Comparison of ENCODE assay signal across 1 cellular context in the genomic region with DNA sequence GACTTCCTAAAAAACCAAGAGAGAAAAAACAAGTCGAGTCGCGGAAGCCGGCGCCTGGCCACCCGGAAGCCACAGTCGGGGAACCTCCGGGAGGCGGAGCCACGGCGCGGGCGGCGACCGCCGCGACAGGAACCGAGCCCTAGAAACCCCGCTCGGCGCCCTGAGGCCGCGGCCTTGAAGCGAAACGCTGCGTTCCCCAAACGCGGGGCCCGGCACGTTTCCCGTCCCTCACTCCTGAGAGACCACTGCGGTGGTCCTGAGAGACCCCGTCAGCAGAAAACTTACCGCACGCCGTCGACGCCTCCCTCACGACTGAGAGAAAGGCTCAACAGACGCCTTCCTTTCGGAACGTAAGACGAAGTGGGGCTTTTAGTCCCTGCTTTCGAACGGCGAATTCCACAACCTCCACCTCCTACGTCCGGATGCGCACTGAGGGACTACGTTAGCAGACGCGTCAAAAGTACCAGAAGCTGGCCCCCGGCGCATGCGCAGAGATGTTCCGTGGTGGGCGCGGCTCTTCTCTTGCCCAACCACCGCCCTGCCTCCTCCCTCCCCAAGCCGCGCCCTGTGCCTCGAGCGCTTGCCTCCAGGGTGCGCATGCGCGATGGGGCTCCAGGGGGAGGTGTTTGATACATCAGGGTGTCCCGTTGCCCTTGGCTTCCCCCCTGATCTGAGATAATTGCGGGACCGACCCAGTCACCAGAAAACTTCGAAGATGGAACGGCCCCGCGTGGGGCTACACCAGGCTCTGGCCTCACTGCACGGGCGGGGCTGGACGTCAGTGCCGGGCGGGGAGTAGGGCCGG.
TF ChIP-seq lines count a peak whose summit lies in the region.

RSRP1 (minus strand) TSS at position 431 of the 805 bp plus-strand sequence. CDS start 491 bp downstream, outside the sequence.

TF ChIP-seq in K562, 482 proteins besides CTCF, POLR2A, EP300 and RAD21 (continued from another document and continues in another):
- TF ChIP-seq SIN3A (IDR thresholded peaks at IDR 0.05; ENCODE audit: borderline replicate concordance in 2 of 2, control insufficient read depth in 1 of 2, low read depth in 2 of 2, low read length in 2 of 2) (peak; percentile 94 to 98), ZNF3 (CRISPR knock-in tag; IDR thresholded peaks at IDR 0.05) (no peak), HBP1 (CRISPR knock-in tag; IDR thresholded peaks at IDR 0.05) (peak; percentile 84; the same call in 1 of the 2 replicates), MEF2D (tag; conservative IDR thresholded peaks at IDR 0.05; ENCODE audit: low read depth) (no peak), ZBED1 (IDR thresholded peaks at IDR 0.05) (peak; percentile 85), LEF1 (IDR thresholded peaks at IDR 0.05) (no peak; the same call in none of the 2 replicates), HMG20A (CRISPR knock-in tag; conservative IDR thresholded peaks at IDR 0.05) (peak; percentile 33; the same call in 1 of the 2 replicates), SMC3 (conservative IDR thresholded peaks at IDR 0.05; ENCODE audit: insufficient read depth, low read depth, low read length) (no peak), ARID2 (IDR thresholded peaks at IDR 0.05) (0 out of 2 replicates have a peak, but pooled peaks have one; percentile 12), PTRF (tag; IDR thresholded peaks at IDR 0.05) (no peak), NFRKB (IDR thresholded peaks at IDR 0.05; ENCODE audit: low read depth) (peak; percentile 76; the same call in 1 of the 2 replicates), SMARCC2 (IDR thresholded peaks at IDR 0.05; ENCODE audit: low read depth) (no peak), MED1 (CRISPR knock-in tag; IDR thresholded peaks at IDR 0.05; ENCODE audit: borderline replicate concordance) (no peak), ZNF274 (IDR thresholded peaks at IDR 0.05; ENCODE audit: borderline replicate concordance, low read depth, low read length) (no peak), TAF1 (IDR thresholded peaks at IDR 0.05; ENCODE audit: control insufficient read depth, extremely low read depth, insufficient read depth, low read length, severe bottlenecking) (peak; percentile 97), PHF21A (IDR thresholded peaks at IDR 0.05; ENCODE audit: borderline replicate concordance, low read depth) (peak; percentile 58; the same call in 1 of the 2 replicates), RNF219 (CRISPR knock-in tag; IDR thresholded peaks at IDR 0.05) (no peak), MCM7 (IDR thresholded peaks at IDR 0.05) (no peak), SAP30 (IDR thresholded peaks at IDR 0.05; ENCODE audit: borderline replicate concordance, insufficient read depth, low read depth, low read length, poor library complexity, severe bottlenecking) (peak; percentile 90), ZBTB26 (CRISPR knock-in tag; IDR thresholded peaks at IDR 0.05) (peak; percentile 85; the same call in 1 of the 2 replicates), CGGBP1 (CRISPR knock-in tag; IDR thresholded peaks at IDR 0.05) (peak; percentile 95), ZNF253 (CRISPR knock-in tag; conservative IDR thresholded peaks at IDR 0.05) (no peak), NONO (IDR thresholded peaks at IDR 0.05; ENCODE audit: low read depth in 2 of 2, low read length in 1 of 2) (peak; percentile 90 to 94), TCF7L2 (IDR thresholded peaks at IDR 0.05; ENCODE audit: low read depth, low read length) (no peak), JUND (IDR thresholded peaks at IDR 0.05; ENCODE audit: borderline replicate concordance, low read depth, low read length) (peak; percentile 37), JUND (tag; IDR thresholded peaks at IDR 0.05; ENCODE audit: borderline replicate concordance, low read depth, low read length) (no peak; the same call in 2 of the 3 replicates), ZC3H4 (CRISPR knock-in tag; IDR thresholded peaks at IDR 0.05; ENCODE audit: borderline replicate concordance) (no peak), SMARCE1 (IDR thresholded peaks at IDR 0.05) (peak; percentile 52; the same call in 1 of the 2 replicates), PTBP1 (IDR thresholded peaks at IDR 0.05; ENCODE audit: low read depth, low read length) (0 out of 2 replicates have a peak, but pooled peaks have one; percentile 22), ATF7 (IDR thresholded peaks at IDR 0.05) (peak; percentile 86), ETS2 (tag; IDR thresholded peaks at IDR 0.05; ENCODE audit: borderline replicate concordance, poor library complexity, severe bottlenecking) (no peak)
- TF ChIP-seq, protein P1, sequence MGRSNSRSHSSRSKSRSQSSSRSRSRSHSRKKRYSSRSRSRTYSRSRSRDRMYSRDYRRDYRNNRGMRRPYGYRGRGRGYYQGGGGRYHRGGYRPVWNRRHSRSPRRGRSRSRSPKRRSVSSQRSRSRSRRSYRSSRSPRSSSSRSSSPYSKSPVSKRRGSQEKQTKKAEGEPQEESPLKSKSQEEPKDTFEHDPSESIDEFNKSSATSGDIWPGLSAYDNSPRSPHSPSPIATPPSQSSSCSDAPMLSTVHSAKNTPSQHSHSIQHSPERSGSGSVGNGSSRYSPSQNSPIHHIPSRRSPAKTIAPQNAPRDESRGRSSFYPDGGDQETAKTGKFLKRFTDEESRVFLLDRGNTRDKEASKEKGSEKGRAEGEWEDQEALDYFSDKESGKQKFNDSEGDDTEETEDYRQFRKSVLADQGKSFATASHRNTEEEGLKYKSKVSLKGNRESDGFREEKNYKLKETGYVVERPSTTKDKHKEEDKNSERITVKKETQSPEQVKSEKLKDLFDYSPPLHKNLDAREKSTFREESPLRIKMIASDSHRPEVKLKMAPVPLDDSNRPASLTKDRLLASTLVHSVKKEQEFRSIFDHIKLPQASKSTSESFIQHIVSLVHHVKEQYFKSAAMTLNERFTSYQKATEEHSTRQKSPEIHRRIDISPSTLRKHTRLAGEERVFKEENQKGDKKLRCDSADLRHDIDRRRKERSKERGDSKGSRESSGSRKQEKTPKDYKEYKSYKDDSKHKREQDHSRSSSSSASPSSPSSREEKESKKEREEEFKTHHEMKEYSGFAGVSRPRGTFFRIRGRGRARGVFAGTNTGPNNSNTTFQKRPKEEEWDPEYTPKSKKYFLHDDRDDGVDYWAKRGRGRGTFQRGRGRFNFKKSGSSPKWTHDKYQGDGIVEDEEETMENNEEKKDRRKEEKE (IDR thresholded peaks at IDR 0.05; ENCODE audit: borderline replicate concordance in 1 of 2, control insufficient read depth in 1 of 2, low read depth in 2 of 2, low read length in 1 of 2): 0 out of 4 replicates have a peak, but pooled peaks of 1 of the 2 experiments have one; percentile 73
- TF ChIP-seq, protein P2, sequence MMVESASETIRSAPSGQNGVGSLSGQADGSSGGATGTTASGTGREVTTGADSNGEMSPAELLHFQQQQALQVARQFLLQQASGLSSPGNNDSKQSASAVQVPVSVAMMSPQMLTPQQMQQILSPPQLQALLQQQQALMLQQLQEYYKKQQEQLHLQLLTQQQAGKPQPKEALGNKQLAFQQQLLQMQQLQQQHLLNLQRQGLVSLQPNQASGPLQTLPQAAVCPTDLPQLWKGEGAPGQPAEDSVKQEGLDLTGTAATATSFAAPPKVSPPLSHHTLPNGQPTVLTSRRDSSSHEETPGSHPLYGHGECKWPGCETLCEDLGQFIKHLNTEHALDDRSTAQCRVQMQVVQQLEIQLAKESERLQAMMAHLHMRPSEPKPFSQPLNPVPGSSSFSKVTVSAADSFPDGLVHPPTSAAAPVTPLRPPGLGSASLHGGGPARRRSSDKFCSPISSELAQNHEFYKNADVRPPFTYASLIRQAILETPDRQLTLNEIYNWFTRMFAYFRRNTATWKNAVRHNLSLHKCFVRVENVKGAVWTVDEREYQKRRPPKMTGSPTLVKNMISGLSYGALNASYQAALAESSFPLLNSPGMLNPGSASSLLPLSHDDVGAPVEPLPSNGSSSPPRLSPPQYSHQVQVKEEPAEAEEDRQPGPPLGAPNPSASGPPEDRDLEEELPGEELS (CRISPR knock-in tag; IDR thresholded peaks at IDR 0.05; ENCODE audit: borderline replicate concordance): no peak; the same call in 1 of the 2 replicates
- TF ChIP-seq, protein P3, sequence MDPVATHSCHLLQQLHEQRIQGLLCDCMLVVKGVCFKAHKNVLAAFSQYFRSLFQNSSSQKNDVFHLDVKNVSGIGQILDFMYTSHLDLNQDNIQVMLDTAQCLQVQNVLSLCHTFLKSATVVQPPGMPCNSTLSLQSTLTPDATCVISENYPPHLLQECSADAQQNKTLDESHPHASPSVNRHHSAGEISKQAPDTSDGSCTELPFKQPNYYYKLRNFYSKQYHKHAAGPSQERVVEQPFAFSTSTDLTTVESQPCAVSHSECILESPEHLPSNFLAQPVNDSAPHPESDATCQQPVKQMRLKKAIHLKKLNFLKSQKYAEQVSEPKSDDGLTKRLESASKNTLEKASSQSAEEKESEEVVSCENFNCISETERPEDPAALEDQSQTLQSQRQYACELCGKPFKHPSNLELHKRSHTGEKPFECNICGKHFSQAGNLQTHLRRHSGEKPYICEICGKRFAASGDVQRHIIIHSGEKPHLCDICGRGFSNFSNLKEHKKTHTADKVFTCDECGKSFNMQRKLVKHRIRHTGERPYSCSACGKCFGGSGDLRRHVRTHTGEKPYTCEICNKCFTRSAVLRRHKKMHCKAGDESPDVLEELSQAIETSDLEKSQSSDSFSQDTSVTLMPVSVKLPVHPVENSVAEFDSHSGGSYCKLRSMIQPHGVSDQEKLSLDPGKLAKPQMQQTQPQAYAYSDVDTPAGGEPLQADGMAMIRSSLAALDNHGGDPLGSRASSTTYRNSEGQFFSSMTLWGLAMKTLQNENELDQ (CRISPR knock-in tag; IDR thresholded peaks at IDR 0.05; ENCODE audit: borderline replicate concordance): 0 out of 2 replicates have a peak, but pooled peaks have one; percentile 39
- TF ChIP-seq, protein P4, sequence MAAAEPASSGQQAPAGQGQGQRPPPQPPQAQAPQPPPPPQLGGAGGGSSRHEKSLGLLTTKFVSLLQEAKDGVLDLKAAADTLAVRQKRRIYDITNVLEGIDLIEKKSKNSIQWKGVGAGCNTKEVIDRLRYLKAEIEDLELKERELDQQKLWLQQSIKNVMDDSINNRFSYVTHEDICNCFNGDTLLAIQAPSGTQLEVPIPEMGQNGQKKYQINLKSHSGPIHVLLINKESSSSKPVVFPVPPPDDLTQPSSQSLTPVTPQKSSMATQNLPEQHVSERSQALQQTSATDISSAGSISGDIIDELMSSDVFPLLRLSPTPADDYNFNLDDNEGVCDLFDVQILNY (CRISPR knock-in tag; IDR thresholded peaks at IDR 0.05): 0 out of 2 replicates have a peak, but pooled peaks have one; percentile 55
- TF ChIP-seq, protein P5, sequence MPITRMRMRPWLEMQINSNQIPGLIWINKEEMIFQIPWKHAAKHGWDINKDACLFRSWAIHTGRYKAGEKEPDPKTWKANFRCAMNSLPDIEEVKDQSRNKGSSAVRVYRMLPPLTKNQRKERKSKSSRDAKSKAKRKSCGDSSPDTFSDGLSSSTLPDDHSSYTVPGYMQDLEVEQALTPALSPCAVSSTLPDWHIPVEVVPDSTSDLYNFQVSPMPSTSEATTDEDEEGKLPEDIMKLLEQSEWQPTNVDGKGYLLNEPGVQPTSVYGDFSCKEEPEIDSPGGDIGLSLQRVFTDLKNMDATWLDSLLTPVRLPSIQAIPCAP (CRISPR knock-in tag; IDR thresholded peaks at IDR 0.05; ENCODE audit: borderline replicate concordance): no peak
- TF ChIP-seq, protein P6, sequence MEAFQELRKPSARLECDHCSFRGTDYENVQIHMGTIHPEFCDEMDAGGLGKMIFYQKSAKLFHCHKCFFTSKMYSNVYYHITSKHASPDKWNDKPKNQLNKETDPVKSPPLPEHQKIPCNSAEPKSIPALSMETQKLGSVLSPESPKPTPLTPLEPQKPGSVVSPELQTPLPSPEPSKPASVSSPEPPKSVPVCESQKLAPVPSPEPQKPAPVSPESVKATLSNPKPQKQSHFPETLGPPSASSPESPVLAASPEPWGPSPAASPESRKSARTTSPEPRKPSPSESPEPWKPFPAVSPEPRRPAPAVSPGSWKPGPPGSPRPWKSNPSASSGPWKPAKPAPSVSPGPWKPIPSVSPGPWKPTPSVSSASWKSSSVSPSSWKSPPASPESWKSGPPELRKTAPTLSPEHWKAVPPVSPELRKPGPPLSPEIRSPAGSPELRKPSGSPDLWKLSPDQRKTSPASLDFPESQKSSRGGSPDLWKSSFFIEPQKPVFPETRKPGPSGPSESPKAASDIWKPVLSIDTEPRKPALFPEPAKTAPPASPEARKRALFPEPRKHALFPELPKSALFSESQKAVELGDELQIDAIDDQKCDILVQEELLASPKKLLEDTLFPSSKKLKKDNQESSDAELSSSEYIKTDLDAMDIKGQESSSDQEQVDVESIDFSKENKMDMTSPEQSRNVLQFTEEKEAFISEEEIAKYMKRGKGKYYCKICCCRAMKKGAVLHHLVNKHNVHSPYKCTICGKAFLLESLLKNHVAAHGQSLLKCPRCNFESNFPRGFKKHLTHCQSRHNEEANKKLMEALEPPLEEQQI (IDR thresholded peaks at IDR 0.05): no peak; the same call in 1 of the 2 replicates
